Comparison of ENCODE assay signal across 10 cellular contexts in the genomic region with DNA sequence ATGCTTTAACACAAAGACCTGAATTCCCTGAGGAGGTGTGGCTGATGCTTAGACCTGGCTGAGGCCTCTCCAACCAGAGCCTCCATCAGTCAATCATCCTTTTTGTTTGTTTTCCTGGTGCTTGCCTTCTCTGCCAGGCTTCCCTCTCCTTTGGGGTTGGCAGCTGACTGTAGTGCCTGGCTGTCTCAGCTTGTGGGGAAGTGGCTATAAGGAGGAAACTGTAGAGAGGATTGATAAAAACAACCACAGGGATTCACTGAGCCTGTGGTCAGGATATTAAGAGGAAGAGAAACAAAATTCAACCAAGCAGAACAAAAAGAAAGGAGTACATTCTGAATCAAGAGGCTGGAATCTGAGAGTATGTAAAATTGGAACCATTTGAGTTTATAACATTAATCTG. TPM values are rescaled to one million over a fixed set of nuclear protein-coding genes. Genes with fewer than 3 reads are reported as not detected.
"Had no signal": no experiment of that assay in that cellular context is flagged by ENCODE, and none has a peak within 500 bp of the region (broad histone marks: within the 10 kb centered on the region; RNA-seq: fewer than 3 reads in every experiment).

No MANE protein-coding gene starts in this region.

RNA-seq across cellular contexts. Expression of gene FCGR2B, which starts 4.4 kb away (rescaled TPM):
- total RNA-seq: chondrocyte, endodermal cell, glomerular endothelial cell, mesothelial cell of epicardium, osteocyte had no signal
- polyA plus RNA-seq: keratinocyte had no signal

RNA-seq across cellular contexts. Expression of gene FCGR3B, which starts 27.5 kb away (rescaled TPM):
- total RNA-seq: chondrocyte; endodermal cell; glomerular endothelial cell; mesothelial cell of epicardium; naive thymus-derived CD8-positive, alpha-beta T cell; osteocyte had no signal
- polyA plus RNA-seq: keratinocyte had no signal

RNA-seq across cellular contexts. Expression of gene FCRLA, which starts 48.5 kb away (rescaled TPM):
- total RNA-seq: chondrocyte, endodermal cell, gastrocnemius medialis, glomerular endothelial cell, mesothelial cell of epicardium, osteocyte, prostate gland had no signal
- polyA plus RNA-seq: urinary bladder had no signal
